ENCODE assay signal across 9 cellular contexts in genomic region chr13:21676611-21677021, GRCh38. TPM values are rescaled to one million over a fixed set of nuclear protein-coding genes. Genes with fewer than 3 reads are reported as not detected.
DNase-seq lines count a peak whose midpoint lies in the region; ATAC-seq, FAIRE-seq and TF ChIP-seq lines count a peak whose summit lies in the region.
"Had no signal": no experiment of that assay in that cellular context is flagged by ENCODE, and none has a peak within 500 bp of the region (broad histone marks: within the 10 kb centered on the region; RNA-seq: fewer than 3 reads in every experiment).

No MANE protein-coding gene starts in this region.

- H3K36me3 Mint-ChIP-seq in CD4-positive, CD25-positive, alpha-beta regulatory T cell: peaks cover 3% of the 10 kb centered on the region

- peaks cover 11 to 36% (median 22%) of the 10 kb centered on the region in 4 donors for H3K4me1 Mint-ChIP-seq in CD4-positive, CD25-positive, alpha-beta regulatory T cell

- DNase-seq in CD4-positive, CD25-positive, alpha-beta regulatory T cell: peak in 1 of 3 donors; percentile 8
- DNase-seq in GM10266 (ENCODE audit: extremely low spot score) (peak; percentile 38), kidney glomerular epithelial cell (lab: John Stamatoyannopoulos, UW) (peak; percentile 52), NOMO-1 (lab: John Stamatoyannopoulos, UW; ENCODE audit: unreplicated experiment in 2 of 2) (no peak), GOT3 (lab: John Stamatoyannopoulos, UW) (no peak), frontal cortex (ENCODE audit: low spot score in 2 of 2) (no peak), GM12891 (ENCODE audit: insufficient read length, low spot score) (no peak)
- DNase-seq: esophagus squamous epithelium had no signal

- no peaks in the 10 kb centered on the region for H3K36me3 ChIP-seq in CD4-positive, CD25-positive, alpha-beta regulatory T cell (ENCODE audit: control insufficient read depth, insufficient read depth, low read length)
- H3K36me3 ChIP-seq: esophagus squamous epithelium had no signal

- H3K9me3 ChIP-seq in CD4-positive, CD25-positive, alpha-beta regulatory T cell (ENCODE audit: control insufficient read depth in 2 of 2, low read length in 2 of 2): no peaks in the 10 kb centered on the region
- H3K9me3 ChIP-seq: esophagus squamous epithelium had no signal

- peak; percentile 50 for TF ChIP-seq CTCF in GM10266 (IDR thresholded peaks at IDR 0.05; ENCODE audit: control insufficient read depth, insufficient read depth, low read depth, missing control alignments)
- TF ChIP-seq CTCF in WI38 (IDR thresholded peaks at IDR 0.05; ENCODE audit: low read depth, low read length): 0 out of 2 replicates have a peak, but pooled peaks have one; percentile 20

- no peak overlapping the region for H3K4me3 ChIP-seq in CD4-positive, CD25-positive, alpha-beta regulatory T cell (ENCODE audit: low read depth, low read length)
- H3K4me3 ChIP-seq in WI38 (ENCODE audit: low read depth, low read length): no peak overlapping the region
- H3K4me3 ChIP-seq: esophagus squamous epithelium had no signal

- ATAC-seq in CD4-positive, CD25-positive, alpha-beta regulatory T cell (ENCODE audit: low read depth in 2 of 2): no peak

- peaks cover 19% of the 10 kb centered on the region for H3K27me3 ChIP-seq in CD4-positive, CD25-positive, alpha-beta regulatory T cell (ENCODE audit: control insufficient read depth, insufficient read depth, low read length)

- no peak overlapping the region for H3K27ac ChIP-seq in CD4-positive, CD25-positive, alpha-beta regulatory T cell (ENCODE audit: insufficient read depth, low read length, poor library complexity, severe bottlenecking)
- H3K27ac ChIP-seq: esophagus squamous epithelium had no signal

- no peak for FAIRE-seq in frontal cortex (lab: Jason Lieb, UNC)
- no peak for FAIRE-seq in GM12891 (lab: Jason Lieb, UNC)

- H3K27me3 Mint-ChIP-seq in CD4-positive, CD25-positive, alpha-beta regulatory T cell: peaks cover 72% of the 10 kb centered on the region

- H3K4me3 Mint-ChIP-seq in CD4-positive, CD25-positive, alpha-beta regulatory T cell: peak overlapping the region; percentile 82 to 91 (median 85)

- H3K9me3 Mint-ChIP-seq in CD4-positive, CD25-positive, alpha-beta regulatory T cell: peaks cover 0 to 2% (median 0%) of the 10 kb centered on the region in 7 donors

- peaks cover 39% of the 10 kb centered on the region for H3K4me1 ChIP-seq in CD4-positive, CD25-positive, alpha-beta regulatory T cell (ENCODE audit: control insufficient read depth, insufficient read depth, low read length, poor library complexity, severe bottlenecking)

- TF ChIP-seq POLR2A in GM12891 (IDR thresholded peaks at IDR 0.05; ENCODE audit: low read depth, low read length): no peak

- peak overlapping the region in 1 of 3 donors; percentile 18 for H3K27ac Mint-ChIP-seq in CD4-positive, CD25-positive, alpha-beta regulatory T cell

TF ChIP-seq in GM12891, 5 proteins besides CTCF, POLR2A, EP300 and RAD21:
- no peak for TF ChIP-seq PAX5 (IDR thresholded peaks at IDR 0.05; ENCODE audit: insufficient read depth, low read length, severe bottlenecking)
- no peak for TF ChIP-seq POLR2AphosphoS5 (IDR thresholded peaks at IDR 0.05; ENCODE audit: low read depth, low read length)
- no peak for TF ChIP-seq POU2F2 (IDR thresholded peaks at IDR 0.05; ENCODE audit: low read depth, low read length)
- TF ChIP-seq SPI1 (IDR thresholded peaks at IDR 0.05; ENCODE audit: low read depth, low read length): no peak
- no peak for TF ChIP-seq TAF1 (IDR thresholded peaks at IDR 0.05; ENCODE audit: low read depth, low read length)

RNA-seq across cellular contexts. Expression of gene FGF9, which starts 5.7 kb away (rescaled TPM):
- 0.35 TPM for total RNA-seq in CD4-positive, CD25-positive, alpha-beta regulatory T cell
- 1 to 10 TPM in 2 of 4 donors, under 1 TPM in 1, not detected in 1; 0.86 to 2.3 (median 1.1) TPM for polyA plus RNA-seq in CD4-positive, CD25-positive, alpha-beta regulatory T cell
- 12.2 TPM for total RNA-seq in frontal cortex
- polyA plus RNA-seq in GM12891 (2012; ENCODE audit: low read depth, missing spikeins): not detected

Comparison
In these comparisons a context has a peak if more than half of its experiments do, and no peak if none do; other contexts are left out.
1. DNase-seq: peak in GM10266 (single experiment) and kidney glomerular epithelial cell (single experiment); none in NOMO-1 (0 of 2), GOT3 (single experiment), frontal cortex (0 of 2) and GM12891 (single experiment).